8 cellular contexts compared by ENCODE assay signal in genomic region chr11:34359548-34359891, GRCh38. TPM values are rescaled to one million over a fixed set of nuclear protein-coding genes. Genes with fewer than 3 reads are reported as not detected.
A peak's percentile ranks its signal among the peaks of the same experiment; 100 is the strongest.
DNase-seq lines count a peak whose midpoint lies in the region; ATAC-seq, FAIRE-seq and TF ChIP-seq lines count a peak whose summit lies in the region.

No MANE protein-coding gene starts in this region.

- intact Hi-C loops in activated CD8-positive, alpha-beta T cell treated with anti-CD3 and anti-CD28 coated beads for 36 hours (cut with micrococcal nuclease), result loop anchor here (1.0 to 5.0 kb wide), 3 partner anchors 112 to 363 kb away; no protein-coding TSS in a partner anchor
- intact Hi-C loops in kidney (cut with DNase I), result loop anchor here (10.0 kb wide), 1 partner anchor 185 kb away; no protein-coding TSS in a partner anchor

- H3K4me1 Mint-ChIP-seq in activated CD8-positive, alpha-beta T cell treated with anti-CD3 and anti-CD28 coated beads for 36 hours (ENCODE audit: low read depth), result peaks cover 33% of the 10 kb centered on the region

- H3K36me3 Mint-ChIP-seq in activated CD8-positive, alpha-beta T cell treated with anti-CD3 and anti-CD28 coated beads for 36 hours (ENCODE audit: low read depth), result peaks cover 4% of the 10 kb centered on the region

- peak overlapping the region in 1 of 2 donors; percentile 80 for H3K27ac ChIP-seq in kidney (ENCODE audit: low read depth in 2 of 2, low read length in 2 of 2)
- peak overlapping the region in 1 of 4 donors; percentile 82 for H3K27ac ChIP-seq in tibial nerve
- no peak overlapping the region for H3K27ac ChIP-seq in small intestine (ENCODE audit: low read depth in 1 of 2, low read length in 1 of 2)

- H3K27ac Mint-ChIP-seq in activated CD8-positive, alpha-beta T cell treated with anti-CD3 and anti-CD28 coated beads for 36 hours, result no peak overlapping the region

- H3K36me3 ChIP-seq in kidney (ENCODE audit: control insufficient read depth in 1 of 2, insufficient read depth in 2 of 2, low read length in 2 of 2) (no peaks in the 10 kb centered on the region), tibial nerve (no peaks in the 10 kb centered on the region), small intestine (ENCODE audit: control insufficient read depth in 2 of 2, insufficient read depth in 2 of 2, low read length in 2 of 2) (no peaks in the 10 kb centered on the region)

- peaks cover 33% of the 10 kb centered on the region for H3K27me3 Mint-ChIP-seq in activated CD8-positive, alpha-beta T cell treated with anti-CD3 and anti-CD28 coated beads for 36 hours

- H3K4me3 ChIP-seq in kidney (ENCODE audit: low read length in 2 of 2) (peak overlapping the region; percentile 78 to 86), tibial nerve (peak overlapping the region in 3 of 4 donors; percentile 17 to 64 (median 55)), small intestine (ENCODE audit: low read depth in 1 of 2, low read length in 2 of 2) (no peak overlapping the region)

- peak overlapping the region; percentile 76 for H3K4me3 Mint-ChIP-seq in activated CD8-positive, alpha-beta T cell treated with anti-CD3 and anti-CD28 coated beads for 36 hours

- WGBS in tibial nerve, 2 donors, result 1 to 2% methylated on average over 4 of the region's 4 CpGs
- 3 to 6% (median 4%) methylated on average over 4 of the region's 4 CpGs for WGBS in small intestine, 3 donors

- CTCF ChIA-PET in activated CD8-positive, alpha-beta T cell treated with anti-CD3 and anti-CD28 coated beads for 36 hours (lab: Charles Lee), result no interaction called here

- ATAC-seq in activated CD8-positive, alpha-beta T cell treated with anti-CD3 and anti-CD28 coated beads for 36 hours, result no peak
- ATAC-seq in HG03520 (IDR thresholded peaks at IDR 0.05; ENCODE audit: unreplicated experiment), result no peak

- peak; percentile 49 for TF ChIP-seq CTCF in activated CD8-positive, alpha-beta T cell treated with anti-CD3 and anti-CD28 coated beads for 36 hours (IDR thresholded peaks at IDR 0.05)
- TF ChIP-seq CTCF in kidney (IDR thresholded peaks at IDR 0.05; ENCODE audit: borderline replicate concordance, extremely low read depth, insufficient read depth), result no peak
- TF ChIP-seq CTCF in tibial nerve (IDR thresholded peaks at IDR 0.05), result peak in 4 of 5 experiments; percentile 15 to 67 (median 41)

- peaks cover 4 to 29% of the 10 kb centered on the region in 2 donors for H3K4me1 ChIP-seq in kidney (ENCODE audit: control insufficient read depth in 1 of 2, insufficient read depth in 1 of 2, low read depth in 1 of 2, low read length in 2 of 2)
- peaks cover 0 to 48% (median 15%) of the 10 kb centered on the region in 4 donors for H3K4me1 ChIP-seq in tibial nerve
- H3K4me1 ChIP-seq in small intestine (ENCODE audit: control insufficient read depth in 2 of 2, insufficient read depth in 1 of 2, low read depth in 1 of 2, low read length in 1 of 2), result peaks cover 3 to 4% of the 10 kb centered on the region in 2 donors

- no peak for FAIRE-seq in kidney (lab: Jason Lieb, UNC)
- FAIRE-seq in small intestine (lab: Jason Lieb, UNC), result no peak

- H3K9ac ChIP-seq in kidney (ENCODE audit: low read length in 2 of 2), result no peak overlapping the region

- POLR2A ChIA-PET in activated CD8-positive, alpha-beta T cell treated with anti-CD3 and anti-CD28 coated beads for 36 hours (lab: Charles Lee), result no interaction called here

- no peaks in the 10 kb centered on the region for H3K9me3 Mint-ChIP-seq in activated CD8-positive, alpha-beta T cell treated with anti-CD3 and anti-CD28 coated beads for 36 hours

- no peaks in the 10 kb centered on the region for H3K27me3 ChIP-seq in tibial nerve
- peaks cover 2 to 4% of the 10 kb centered on the region in 2 donors for H3K27me3 ChIP-seq in small intestine (ENCODE audit: control insufficient read depth in 2 of 2, insufficient read depth in 2 of 2, low read length in 2 of 2)

- peak; percentile 12 for DNase-seq in activated gamma-delta T cell treated with Interleukin-2 at 50 U/mL for 16 hours
- DNase-seq in activated gamma-delta T cell (lab: John Stamatoyannopoulos, UW), result no peak
- no peak for DNase-seq in activated CD8-positive, alpha-beta T cell treated with anti-CD3 and anti-CD28 coated beads for 36 hours
- no peak for DNase-seq in kidney
- DNase-seq in tibial nerve (ENCODE audit: low spot score in 2 of 2), result no peak
- DNase-seq in NCI-H1092 (lab: John Stamatoyannopoulos, UW), result no peak
- no peak for DNase-seq in small intestine

- TF ChIP-seq EP300 in tibial nerve (IDR thresholded peaks at IDR 0.05), result no peak

- H3K9me3 ChIP-seq in kidney (ENCODE audit: control insufficient read depth in 1 of 2, low read length in 2 of 2), result no peaks in the 10 kb centered on the region
- no peaks in the 10 kb centered on the region for H3K9me3 ChIP-seq in tibial nerve
- H3K9me3 ChIP-seq in small intestine (ENCODE audit: control insufficient read depth, low read depth), result no peaks in the 10 kb centered on the region

- TF ChIP-seq POLR2A in tibial nerve (IDR thresholded peaks at IDR 0.05), result no peak

RNA-seq across cellular contexts. Expression of gene ABTB2, which starts 1.7 kb away (rescaled TPM):
- 1 to 10 TPM; 2.4 to 2.5 TPM for total RNA-seq in activated CD8-positive, alpha-beta T cell treated with anti-CD3 and anti-CD28 coated beads for 36 hours
- 22.1 TPM for total RNA-seq in kidney
- polyA plus RNA-seq in kidney (ENCODE audit: insufficient read depth, low read depth, low replicate concordance), result 7.6 TPM
- total RNA-seq in tibial nerve, result 1 to 10 TPM; 7.1 to 9.3 (median 7.7) TPM
- polyA plus RNA-seq in small intestine, result 10 to 100 TPM in 2 of 3 donors, 1 to 10 TPM in 1; 5.9 to 25.1 (median 21.0) TPM

Comparison
In these comparisons a context has a peak if more than half of its experiments do, and no peak if none do; other contexts are left out.
1. H3K4me3 ChIP-seq: peak in kidney (2 of 2) and tibial nerve (3 of 4); none in small intestine (0 of 2).